Comparison of ENCODE assay signal across 2 cellular contexts in the genomic region with DNA sequence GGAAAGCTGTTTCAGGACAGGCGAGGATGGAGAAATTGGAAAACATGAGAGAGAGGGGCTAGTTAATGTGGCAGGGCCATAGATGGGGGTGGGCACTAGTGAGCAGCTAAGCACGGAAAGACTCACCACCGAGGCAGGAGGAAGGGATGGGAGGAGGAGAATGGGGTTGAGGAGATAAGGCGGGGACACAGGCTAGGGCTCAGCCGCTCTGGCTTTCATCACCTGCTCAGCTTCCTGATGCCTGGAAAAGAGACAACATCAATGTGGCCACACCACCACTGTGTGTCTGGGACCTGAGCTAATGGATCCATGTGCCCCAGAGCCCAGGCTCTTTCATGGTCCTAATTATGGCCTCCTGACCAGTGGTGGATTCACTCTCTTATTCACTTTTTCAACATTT.
TF ChIP-seq lines count a peak whose summit lies in the region.

No MANE protein-coding gene starts in this region.

TF ChIP-seq in IMR-90, 13 proteins besides CTCF, POLR2A, EP300 and RAD21:
- TF ChIP-seq MAZ (IDR thresholded peaks at IDR 0.05; ENCODE audit: borderline replicate concordance, low read depth, low read length) (no peak), SMC3 (IDR thresholded peaks at IDR 0.05; ENCODE audit: low read depth, low read length) (no peak), MXI1 (IDR thresholded peaks at IDR 0.05; ENCODE audit: borderline replicate concordance, low read depth, low read length) (no peak), RFX5 (IDR thresholded peaks at IDR 0.05; ENCODE audit: low read depth, low read length) (no peak), FOS (IDR thresholded peaks at IDR 0.05; ENCODE audit: low read depth, low read length) (no peak), MAFK (IDR thresholded peaks at IDR 0.05; ENCODE audit: low read depth, low read length) (no peak), RCOR1 (IDR thresholded peaks at IDR 0.05; ENCODE audit: insufficient replicate concordance, low read length) (no peak), CEBPB (IDR thresholded peaks at IDR 0.05; ENCODE audit: low read depth, low read length) (no peak)

TF ChIP-seq in K562, 482 proteins besides CTCF, POLR2A, EP300 and RAD21:
- peak; percentile 38 for TF ChIP-seq MEIS2 (IDR thresholded peaks at IDR 0.05; ENCODE audit: partially characterized antibody)
- 0 out of 2 replicates have a peak, but pooled peaks have one; percentile 41 for TF ChIP-seq ESRRA (IDR thresholded peaks at IDR 0.05; ENCODE audit: borderline replicate concordance, low read depth)
- no peak for TF ChIP-seq SMAD4 (CRISPR knock-in tag; conservative IDR thresholded peaks at IDR 0.05)
- TF ChIP-seq ARID1B (IDR thresholded peaks at IDR 0.05): 0 out of 2 replicates have a peak, but pooled peaks have one; percentile 19
- no peak for TF ChIP-seq TCF7L2 (IDR thresholded peaks at IDR 0.05; ENCODE audit: low read depth, low read length)
- TF ChIP-seq CCAR2 (IDR thresholded peaks at IDR 0.05; ENCODE audit: low read depth, low read length): no peak
